Comparison of ENCODE assay signal across 8 cellular contexts in genomic region chr7:117873056-117873932, GRCh38. TPM values are rescaled to one million over a fixed set of nuclear protein-coding genes. Genes with fewer than 3 reads are reported as not detected.
A peak's percentile ranks its signal among the peaks of the same experiment; 100 is the strongest.
DNase-seq lines count a peak whose midpoint lies in the region; ATAC-seq and TF ChIP-seq lines count a peak whose summit lies in the region.

Gene CTTNBP2 (minus strand): TSS chr7:117873441. CDS start chr7:117873415, 26 bp downstream.

- no peak within 1 kb of the TSS for H3K4me3 ChIP-seq in KMS-11 (IDR thresholded peaks at IDR 0.05; ENCODE audit: insufficient read depth, low read depth, low read length)
- peak within 1 kb of the TSS; percentile 66 for H3K4me3 ChIP-seq in ovary

- H3K27me3 ChIP-seq in KMS-11 (ENCODE audit: insufficient read depth, low read depth), result peaks cover 4% of the 10 kb centered on the region; the same call in 1 of the 2 replicates
- no peaks in the 10 kb centered on the region for H3K27me3 ChIP-seq in ovary

- TF ChIP-seq CTCF in KMS-11 (conservative IDR thresholded peaks at IDR 0.05; ENCODE audit: low read depth, low read length), result no peak
- no peak for TF ChIP-seq CTCF in ovary (IDR thresholded peaks at IDR 0.05)

- peak within 1 kb of the TSS; percentile 43 for H3K4me2 ChIP-seq in KMS-11

- WGBS in ovary, 3 donors, result 0 to 1% (median 0%) methylated on average over 40 to 113 of the region's 113 CpGs

- peak within 1 kb of the TSS; percentile 33; the same call in 1 of the 2 replicates for H3K9ac ChIP-seq in KMS-11

- TF ChIP-seq EP300 in ovary (IDR thresholded peaks at IDR 0.05), result no peak

- no peaks in the 10 kb centered on the region for H3K79me2 ChIP-seq in KMS-11 (ENCODE audit: insufficient read depth, low read depth)

- intact Hi-C loops in left cardiac atrium (cut with DNase I) (loop anchor here (5.0 to 10.0 kb wide), 2 partner anchors 118 to 141 kb away; no protein-coding TSS in a partner anchor), ovary (cut with DNase I) (no loop called here)

- H3K36me3 ChIP-seq in KMS-11 (ENCODE audit: insufficient read depth), result no peaks in the 10 kb centered on the region
- no peaks in the 10 kb centered on the region for H3K36me3 ChIP-seq in ovary

- DNase-seq in NCI-H524 (lab: John Stamatoyannopoulos, UW) (peak; percentile 22 to 47), NCI-H524 treated with DMSO at 0.1 percent for 48 hours (lab: John Stamatoyannopoulos, UW) (no peak), amniotic epithelial cell (ENCODE audit: low read depth) (peak; percentile 43), left cardiac atrium (peak; percentile 70), ovary (peak; percentile 44 to 74 (median 58)), DMS153 treated with DMSO at 0.1 percent for 48 hours (lab: John Stamatoyannopoulos, UW; ENCODE audit: unreplicated experiment) (no peak)

- H4K20me1 ChIP-seq in KMS-11 (ENCODE audit: insufficient read depth), result no peaks in the 10 kb centered on the region

- H2AFZ ChIP-seq in KMS-11 (ENCODE audit: low read depth), result peak within 1 kb of the TSS; percentile 87

- H3K27ac ChIP-seq in KMS-11 (no peak within 1 kb of the TSS), ovary (peak within 1 kb of the TSS; percentile 6 to 78)

- no peak for TF ChIP-seq POLR2A in ovary (IDR thresholded peaks at IDR 0.05)

- H3K4me1 ChIP-seq in KMS-11 (ENCODE audit: low read depth, poor library complexity, severe bottlenecking), result peaks cover 4% of the 10 kb centered on the region
- peaks cover 3% of the 10 kb centered on the region for H3K4me1 ChIP-seq in ovary (ENCODE audit: insufficient read depth)

- no peaks in the 10 kb centered on the region for H3K9me3 ChIP-seq in ovary

- ATAC-seq in left cardiac atrium (peak; percentile 88 to 90), HG03135 (IDR thresholded peaks at IDR 0.05; ENCODE audit: unreplicated experiment) (no peak)

RNA-seq across cellular contexts. Expression of gene CTTNBP2, which starts in this region (rescaled TPM):
- total RNA-seq in left cardiac atrium (1 to 10 TPM; 4.3 to 7.0 TPM), ovary (10 to 100 TPM in 5 of 7 donors, 1 to 10 TPM in 2; 7.8 to 18.4 (median 10.7) TPM)
- polyA plus RNA-seq in ovary, result 1 to 10 TPM; 2.6 to 6.7 TPM

Comparison
In these comparisons a context has a peak if more than half of its experiments do, and no peak if none do; other contexts are left out.
1. DNase-seq: peak in NCI-H524 (2 of 2), amniotic epithelial cell (single experiment), left cardiac atrium (single experiment) and ovary (5 of 5); none in NCI-H524 treated with DMSO at 0.1 percent for 48 hours (single experiment) and DMS153 treated with DMSO at 0.1 percent for 48 hours (single experiment).
2. intact Hi-C loops: an anchor here in left cardiac atrium (5.0 to 10.0 kb wide); none called in ovary.